Comparison of ENCODE assay signal across 8 cellular contexts in the genomic region with DNA sequence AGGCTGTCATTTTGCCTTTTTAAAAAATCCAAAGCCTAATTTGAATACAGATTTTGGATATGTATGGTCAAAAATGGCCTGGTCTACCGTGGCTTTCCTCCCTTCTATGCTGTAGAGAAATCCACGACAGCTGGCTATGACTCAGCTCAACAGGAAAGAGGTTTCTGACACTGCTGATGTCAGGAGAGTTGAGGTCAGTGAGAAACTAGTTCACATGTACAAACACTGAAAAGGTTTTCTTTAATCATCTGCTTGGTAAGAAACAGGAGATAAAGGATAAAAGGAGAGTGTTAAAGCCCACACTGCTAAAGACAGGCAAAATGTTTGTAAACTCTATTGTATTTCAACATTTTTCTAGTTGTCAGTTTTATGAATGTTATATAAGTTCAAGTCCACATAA.
DNase-seq lines count a peak whose midpoint lies in the region; ATAC-seq lines count a peak whose summit lies in the region.

No MANE protein-coding gene starts in this region.

- H3K27ac Mint-ChIP-seq in activated CD4-positive, alpha-beta memory T cell treated with anti-CD3 and anti-CD28 coated beads, Interleukin-2, amount 10 ng/mL, durations not matched to agents 7 days and 5 days = peak overlapping the region; percentile 83

- POLR2A ChIA-PET in activated CD4-positive, alpha-beta memory T cell treated with anti-CD3 and anti-CD28 coated beads, Interleukin-2, amount 10 ng/mL, durations not matched to agents 7 days and 5 days (lab: Charles Lee) = interaction anchor here (1.0 to 1.4 kb wide), 2 partner anchors 20 to 105 kb away, joined by 4 to 5 read pairs; no protein-coding TSS in a partner anchor

- CTCF ChIA-PET in activated CD4-positive, alpha-beta memory T cell treated with anti-CD3 and anti-CD28 coated beads, Interleukin-2, amount 10 ng/mL, durations not matched to agents 7 days and 5 days (lab: Charles Lee) = interaction anchor here (1.6 kb wide), 1 partner anchor 198 kb away, joined by 5 read pairs; no protein-coding TSS in a partner anchor

- H3K36me3 Mint-ChIP-seq in activated CD4-positive, alpha-beta memory T cell treated with anti-CD3 and anti-CD28 coated beads, Interleukin-2, amount 10 ng/mL, durations not matched to agents 7 days and 5 days (ENCODE audit: low read depth) = peaks cover 16% of the 10 kb centered on the region

- H3K4me3 Mint-ChIP-seq in activated CD4-positive, alpha-beta memory T cell treated with anti-CD3 and anti-CD28 coated beads, Interleukin-2, amount 10 ng/mL, durations not matched to agents 7 days and 5 days = no peak overlapping the region

- H3K9me3 Mint-ChIP-seq in activated CD4-positive, alpha-beta memory T cell treated with anti-CD3 and anti-CD28 coated beads, Interleukin-2, amount 10 ng/mL, durations not matched to agents 7 days and 5 days = no peaks in the 10 kb centered on the region

- DNase-seq in Daoy (ENCODE audit: low read depth) (peak; percentile 65), HPDE6-E6E7 (ENCODE audit: extremely low spot score) (peak; percentile 13), fibroblast of the conjunctiva (ENCODE audit: low read depth) (peak; percentile 14), nucleus accumbens (lab: John Stamatoyannopoulos, UW) (no peak), T-helper 9 cell (no peak)
- DNase-seq in activated CD4-positive, alpha-beta memory T cell treated with anti-CD3 and anti-CD28 coated beads, Interleukin-2, amount 10 ng/mL, durations not matched to agents 7 days and 5 days = peak; percentile 57
- DNase-seq in stimulated activated CD8-positive, alpha-beta memory T cell treated with anti-CD3 and anti-CD28 coated beads, Interleukin-4, amount 100 ng/mL, for 48 hours = peak; percentile 36

- peak; percentile 60 for ATAC-seq in GM19468 (IDR thresholded peaks at IDR 0.05; ENCODE audit: extremely low read depth, unreplicated experiment)

- no peaks in the 10 kb centered on the region for H3K27me3 Mint-ChIP-seq in activated CD4-positive, alpha-beta memory T cell treated with anti-CD3 and anti-CD28 coated beads, Interleukin-2, amount 10 ng/mL, durations not matched to agents 7 days and 5 days

- peaks cover 57% of the 10 kb centered on the region for H3K4me1 Mint-ChIP-seq in activated CD4-positive, alpha-beta memory T cell treated with anti-CD3 and anti-CD28 coated beads, Interleukin-2, amount 10 ng/mL, durations not matched to agents 7 days and 5 days

Comparison
In these comparisons a context has a peak if more than half of its experiments do, and no peak if none do; other contexts are left out.
1. DNase-seq: peak in Daoy (single experiment), HPDE6-E6E7 (single experiment), activated CD4-positive, alpha-beta memory T cell treated with anti-CD3 and anti-CD28 coated beads, Interleukin-2, amount 10 ng/mL, durations not matched to agents 7 days and 5 days (single experiment), fibroblast of the conjunctiva (single experiment) and stimulated activated CD8-positive, alpha-beta memory T cell treated with anti-CD3 and anti-CD28 coated beads, Interleukin-4, amount 100 ng/mL, for 48 hours (single experiment); none in nucleus accumbens (0 of 56) and T-helper 9 cell (single experiment).